ENCODE assay signal across 8 cellular contexts in the genomic region with DNA sequence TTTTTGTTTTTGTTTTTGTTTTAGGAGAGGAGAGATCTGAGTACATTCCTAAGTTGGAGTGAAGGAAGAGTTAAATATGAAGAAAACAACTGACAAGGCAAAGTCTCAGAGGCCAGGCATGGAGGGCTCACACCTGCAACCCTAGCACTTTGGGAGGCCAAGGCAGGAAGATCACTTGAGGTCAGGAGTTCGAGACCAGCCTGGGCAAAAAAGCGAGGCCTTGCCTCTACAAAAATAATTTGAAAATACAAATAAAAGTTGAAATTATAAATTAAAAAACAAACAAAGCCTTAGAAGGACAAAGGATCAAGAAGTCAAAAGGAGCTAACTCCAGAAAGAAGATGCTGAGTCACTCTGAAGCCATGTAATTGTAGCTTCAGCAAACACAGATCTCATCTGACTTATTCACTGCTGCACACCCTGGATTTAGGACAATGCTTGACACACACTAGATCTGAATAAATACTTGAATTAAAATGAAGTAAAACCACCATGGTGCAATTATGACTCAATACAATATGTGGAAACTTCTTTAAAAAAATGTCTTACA. TPM values are rescaled to one million over a fixed set of nuclear protein-coding genes. Genes with fewer than 3 reads are reported as not detected.
DNase-seq lines count a peak whose midpoint lies in the region; ATAC-seq and TF ChIP-seq lines count a peak whose summit lies in the region.

No MANE protein-coding gene starts in this region.

- H3K27ac ChIP-seq in SK-N-SH (ENCODE audit: low read depth in 2 of 2, low read length in 1 of 2), result peak overlapping the region in 1 of 2 experiments; percentile 79; a peak in 2 of 4 replicates
- H3K27ac ChIP-seq in subcutaneous abdominal adipose tissue (ENCODE audit: low read depth, low read length), result peak overlapping the region; percentile 35
- H3K27ac ChIP-seq in mesendoderm (ENCODE audit: low read depth, low read length), result no peak overlapping the region

- no peak overlapping the region; the same call in 1 of the 2 replicates for H3K4me2 ChIP-seq in SK-N-SH
- no peak overlapping the region for H3K4me2 ChIP-seq in mesendoderm (ENCODE audit: low read length)

- H3K4me1 Mint-ChIP-seq in activated CD8-positive, alpha-beta T cell treated with anti-CD3 and anti-CD28 coated beads for 36 hours (ENCODE audit: low read depth), result peaks cover 18% of the 10 kb centered on the region
- H3K4me1 Mint-ChIP-seq in activated CD8-positive, alpha-beta T cell treated with anti-CD3 and anti-CD28 coated beads, Interleukin-2, amount 10 ng/mL, durations not matched to agents 7 days and 5 days (ENCODE audit: low read depth), result peaks cover 4% of the 10 kb centered on the region

- no peaks in the 10 kb centered on the region for H4K20me1 ChIP-seq in SK-N-SH (ENCODE audit: insufficient read depth)

- H3K9ac ChIP-seq in SK-N-SH (0 out of 2 replicates have a peak overlapping the region, but pooled peaks have one; percentile 13), subcutaneous abdominal adipose tissue (ENCODE audit: low read length in 5 of 5) (no peak overlapping the region), mesendoderm (ENCODE audit: low read length) (no peak overlapping the region)

- H2AFZ ChIP-seq in SK-N-SH (ENCODE audit: low read depth), result no peak overlapping the region

- peaks cover 60% of the 10 kb centered on the region for H3K79me2 ChIP-seq in SK-N-SH (ENCODE audit: insufficient read depth)
- no peaks in the 10 kb centered on the region for H3K79me2 ChIP-seq in mesendoderm (ENCODE audit: control insufficient read depth, insufficient read depth, low read length)

- DNase-seq in activated CD8-positive, alpha-beta T cell treated with anti-CD3 and anti-CD28 coated beads for 36 hours, result no peak
- DNase-seq in activated CD8-positive, alpha-beta T cell treated with anti-CD3 and anti-CD28 coated beads, Interleukin-2, amount 10 ng/mL, durations not matched to agents 7 days and 5 days, result no peak
- DNase-seq in SK-N-SH, result no peak
- peak; percentile 91 for DNase-seq in fibroblast of pulmonary artery (ENCODE audit: low read depth)
- DNase-seq in mesendoderm, result no peak
- DNase-seq in cerebellar nuclear complex (lab: John Stamatoyannopoulos, UW), result no peak
- DNase-seq in CD1c-positive myeloid dendritic cell (ENCODE audit: extremely low spot score), result no peak

- no peak for TF ChIP-seq RAD21 in SK-N-SH (IDR thresholded peaks at IDR 0.05; ENCODE audit: low read length)

- no peak overlapping the region for H3K4me3 ChIP-seq in SK-N-SH (ENCODE audit: low read depth in 2 of 2, low read length in 1 of 2)
- H3K4me3 ChIP-seq in fibroblast of pulmonary artery (replicated peaks; ENCODE audit: low read depth, low read length), result no peak overlapping the region
- H3K4me3 ChIP-seq in subcutaneous abdominal adipose tissue (ENCODE audit: low read depth in 1 of 5, low read length in 5 of 5), result no peak overlapping the region
- no peak overlapping the region for H3K4me3 ChIP-seq in mesendoderm (ENCODE audit: low read length)

- no peak overlapping the region for H3K18ac ChIP-seq in mesendoderm (ENCODE audit: low read length)

- no peak overlapping the region for H4K5ac ChIP-seq in mesendoderm (ENCODE audit: low read length)

- no peak overlapping the region for H3K4ac ChIP-seq in mesendoderm (ENCODE audit: low read depth, low read length)

- H3K4me1 ChIP-seq in SK-N-SH (ENCODE audit: control insufficient read depth in 1 of 2, insufficient read depth in 2 of 2, low read depth in 1 of 2, low read length in 1 of 2) (peaks cover 0 to 13% of the 10 kb centered on the region in 2 experiments; a peak in 2 of 4 replicates), subcutaneous abdominal adipose tissue (ENCODE audit: control insufficient read depth in 5 of 5, insufficient read depth in 5 of 5, low read length in 5 of 5) (peaks cover 0 to 16% (median 6%) of the 10 kb centered on the region in 5 donors), mesendoderm (ENCODE audit: control insufficient read depth, low read depth, low read length) (no peaks in the 10 kb centered on the region)

- peaks cover 20% of the 10 kb centered on the region for H3F3A ChIP-seq in SK-N-SH (replicated peaks; ENCODE audit: insufficient read depth)

- peaks cover 2% of the 10 kb centered on the region for H3K79me1 ChIP-seq in mesendoderm (ENCODE audit: low read length)

- no peak for TF ChIP-seq EP300 in SK-N-SH (IDR thresholded peaks at IDR 0.05; ENCODE audit: borderline replicate concordance in 1 of 2, low read depth in 1 of 2, low read length in 1 of 2)

- WGBS in SK-N-SH (ENCODE audit: low lambda C conversion rate), result 73% methylated on average over 2 of the region's 2 CpGs
- WGBS in mesendoderm (ENCODE audit: extremely low coverage, insufficient coverage, low lambda C conversion rate), result no CpG with 5 or more reads among the region's 2 CpGs

- no peak for TF ChIP-seq CTCF in activated CD8-positive, alpha-beta T cell treated with anti-CD3 and anti-CD28 coated beads for 36 hours (IDR thresholded peaks at IDR 0.05)
- TF ChIP-seq CTCF in SK-N-SH (IDR thresholded peaks at IDR 0.05) (no peak), fibroblast of pulmonary artery (IDR thresholded peaks at IDR 0.05; ENCODE audit: low read length, missing control alignments) (no peak)

- H3K56ac ChIP-seq in mesendoderm (ENCODE audit: low read length), result no peak overlapping the region

- no peak overlapping the region for H4K8ac ChIP-seq in mesendoderm (ENCODE audit: low read depth, low read length)

- no peak overlapping the region for H2AK5ac ChIP-seq in mesendoderm (ENCODE audit: low read length)

- no peaks in the 10 kb centered on the region for H3K9me2 ChIP-seq in SK-N-SH

- peak overlapping the region; percentile 56 for H3K27ac Mint-ChIP-seq in activated CD8-positive, alpha-beta T cell treated with anti-CD3 and anti-CD28 coated beads for 36 hours
- no peak overlapping the region for H3K27ac Mint-ChIP-seq in activated CD8-positive, alpha-beta T cell treated with anti-CD3 and anti-CD28 coated beads, Interleukin-2, amount 10 ng/mL, durations not matched to agents 7 days and 5 days

- no peaks in the 10 kb centered on the region for H3K9me3 ChIP-seq in SK-N-SH
- H3K9me3 ChIP-seq in subcutaneous abdominal adipose tissue (ENCODE audit: control insufficient read depth in 5 of 5, low read length in 5 of 5), result no peaks in the 10 kb centered on the region

- H3K36me3 ChIP-seq in SK-N-SH (replicated peaks in 1 of 2; ENCODE audit: control insufficient read depth in 1 of 2, insufficient read depth in 2 of 2, low read length in 1 of 2) (peaks cover 7 to 34% of the 10 kb centered on the region in 2 experiments), subcutaneous abdominal adipose tissue (ENCODE audit: control insufficient read depth in 5 of 5, insufficient read depth in 5 of 5, low read length in 5 of 5) (peaks cover 4 to 49% (median 23%) of the 10 kb centered on the region in 5 donors), mesendoderm (ENCODE audit: control insufficient read depth, insufficient read depth, low read length) (peaks cover 5% of the 10 kb centered on the region)

- no peaks in the 10 kb centered on the region for H3K27me3 Mint-ChIP-seq in activated CD8-positive, alpha-beta T cell treated with anti-CD3 and anti-CD28 coated beads for 36 hours
- no peaks in the 10 kb centered on the region for H3K27me3 Mint-ChIP-seq in activated CD8-positive, alpha-beta T cell treated with anti-CD3 and anti-CD28 coated beads, Interleukin-2, amount 10 ng/mL, durations not matched to agents 7 days and 5 days (ENCODE audit: low read depth)

- peaks cover 25% of the 10 kb centered on the region for H3K36me3 Mint-ChIP-seq in activated CD8-positive, alpha-beta T cell treated with anti-CD3 and anti-CD28 coated beads for 36 hours (ENCODE audit: low read depth)
- peaks cover 44% of the 10 kb centered on the region for H3K36me3 Mint-ChIP-seq in activated CD8-positive, alpha-beta T cell treated with anti-CD3 and anti-CD28 coated beads, Interleukin-2, amount 10 ng/mL, durations not matched to agents 7 days and 5 days (ENCODE audit: low read depth)

- no peak overlapping the region for H2BK5ac ChIP-seq in mesendoderm (ENCODE audit: low read length)

- intact Hi-C loops in activated CD8-positive, alpha-beta T cell treated with anti-CD3 and anti-CD28 coated beads for 36 hours (cut with micrococcal nuclease), result no loop called here

- H2BK15ac ChIP-seq in mesendoderm (replicated peaks; ENCODE audit: low read depth), result no peak overlapping the region

- POLR2A ChIA-PET in activated CD8-positive, alpha-beta T cell treated with anti-CD3 and anti-CD28 coated beads for 36 hours (lab: Charles Lee), result no interaction called here
- POLR2A ChIA-PET in activated CD8-positive, alpha-beta T cell treated with anti-CD3 and anti-CD28 coated beads, Interleukin-2, amount 10 ng/mL, durations not matched to agents 7 days and 5 days (lab: Charles Lee), result interaction anchor here (2.7 kb wide), 1 partner anchor 9 kb away, joined by 9 read pairs; a partner anchor contains a TSS
- POLR2A ChIA-PET in SK-N-SH (lab: Yijun Ruan, JAX), result no interaction called here

- CTCF ChIA-PET in activated CD8-positive, alpha-beta T cell treated with anti-CD3 and anti-CD28 coated beads for 36 hours (lab: Charles Lee), result interaction anchor here (0.9 to 1.5 kb wide), 2 partner anchors 9 to 66 kb away, joined by 4 read pairs; a partner anchor contains a TSS
- CTCF ChIA-PET in activated CD8-positive, alpha-beta T cell treated with anti-CD3 and anti-CD28 coated beads, Interleukin-2, amount 10 ng/mL, durations not matched to agents 7 days and 5 days (lab: Charles Lee), result interaction anchor here (1.0 kb wide), 1 partner anchor 10 kb away, joined by 4 read pairs; no protein-coding TSS in a partner anchor
- CTCF ChIA-PET in SK-N-SH (lab: Yijun Ruan, JAX), result interaction anchor here (2.5 kb wide), 1 partner anchor 248 kb away, joined by 9 read pairs; no protein-coding TSS in a partner anchor

- H2BK120ac ChIP-seq in mesendoderm (ENCODE audit: low read depth, low read length), result no peak overlapping the region

- no peak overlapping the region for H3K4me3 Mint-ChIP-seq in activated CD8-positive, alpha-beta T cell treated with anti-CD3 and anti-CD28 coated beads for 36 hours
- no peak overlapping the region for H3K4me3 Mint-ChIP-seq in activated CD8-positive, alpha-beta T cell treated with anti-CD3 and anti-CD28 coated beads, Interleukin-2, amount 10 ng/mL, durations not matched to agents 7 days and 5 days

- H3K9me3 Mint-ChIP-seq in activated CD8-positive, alpha-beta T cell treated with anti-CD3 and anti-CD28 coated beads for 36 hours, result no peaks in the 10 kb centered on the region
- no peaks in the 10 kb centered on the region for H3K9me3 Mint-ChIP-seq in activated CD8-positive, alpha-beta T cell treated with anti-CD3 and anti-CD28 coated beads, Interleukin-2, amount 10 ng/mL, durations not matched to agents 7 days and 5 days (ENCODE audit: insufficient read depth)

- peak; percentile 61 for ATAC-seq in activated CD8-positive, alpha-beta T cell treated with anti-CD3 and anti-CD28 coated beads for 36 hours
- no peak for ATAC-seq in activated CD8-positive, alpha-beta T cell treated with anti-CD3 and anti-CD28 coated beads, Interleukin-2, amount 10 ng/mL, durations not matched to agents 7 days and 5 days

- H3K23ac ChIP-seq in mesendoderm (ENCODE audit: low read length), result no peak overlapping the region

- no peaks in the 10 kb centered on the region for H3K27me3 ChIP-seq in SK-N-SH (ENCODE audit: insufficient read depth)
- H3K27me3 ChIP-seq in subcutaneous abdominal adipose tissue (ENCODE audit: control insufficient read depth in 5 of 5, insufficient read depth in 4 of 5, low read length in 5 of 5), result no peaks in the 10 kb centered on the region
- H3K27me3 ChIP-seq in mesendoderm (ENCODE audit: insufficient read depth, low read length, poor library complexity), result no peaks in the 10 kb centered on the region

RNA-seq across cellular contexts. Expression of a gene that starts 9.1 kb away (rescaled TPM):
- 10 to 100 TPM; 34.5 to 39.0 TPM for total RNA-seq in activated CD8-positive, alpha-beta T cell treated with anti-CD3 and anti-CD28 coated beads for 36 hours
- total RNA-seq in activated CD8-positive, alpha-beta T cell treated with anti-CD3 and anti-CD28 coated beads, Interleukin-2, amount 10 ng/mL, durations not matched to agents 7 days and 5 days, result 10 to 100 TPM; 38.8 to 45.0 TPM
- 14.8 and 19.5 TPM in 2 replicates for polyA plus RNA-seq in SK-N-SH (2012; rRNA removed)
- polyA plus RNA-seq in SK-N-SH (2012; cell fraction: cytosol; rRNA removed), result 28.4 and 33.7 TPM in 2 replicates
- polyA plus RNA-seq in SK-N-SH (2012; cell fraction: nucleus; rRNA removed), result 4.0 and 8.9 TPM in 2 replicates
- 45.9 TPM for polyA plus RNA-seq in mesendoderm (2013, experiment 1 of 2)
- 46.7 TPM for polyA plus RNA-seq in mesendoderm (2013, experiment 2 of 2)

RNA-seq across cellular contexts. Expression of a gene that starts 22.5 kb away (rescaled TPM):
- not detected for total RNA-seq in activated CD8-positive, alpha-beta T cell treated with anti-CD3 and anti-CD28 coated beads for 36 hours
- not detected for total RNA-seq in activated CD8-positive, alpha-beta T cell treated with anti-CD3 and anti-CD28 coated beads, Interleukin-2, amount 10 ng/mL, durations not matched to agents 7 days and 5 days
- polyA plus RNA-seq in SK-N-SH (2012; rRNA removed), result 0.02 TPM in 1 of 2 replicates, not detected in the other
- polyA plus RNA-seq in SK-N-SH (2012; cell fraction: cytosol; rRNA removed), result not detected in 2 replicates
- not detected in 2 replicates for polyA plus RNA-seq in SK-N-SH (2012; cell fraction: nucleus; rRNA removed)
- polyA plus RNA-seq in mesendoderm (2013, experiment 1 of 2), result 0.32 TPM
- 0.66 TPM for polyA plus RNA-seq in mesendoderm (2013, experiment 2 of 2)
